Comparison of ENCODE assay signal across 1 cellular context in genomic region chr17:81912441-81913309, GRCh38.
TF ChIP-seq lines count a peak whose summit lies in the region.

No MANE protein-coding gene starts in this region.

TF ChIP-seq in WTC11, 78 proteins besides CTCF, POLR2A, EP300 and RAD21:
- no peak for TF ChIP-seq RORB (CRISPR knock-in tag; IDR thresholded peaks at IDR 0.05)
- TF ChIP-seq CREM (CRISPR knock-in tag; IDR thresholded peaks at IDR 0.05), result no peak
- TF ChIP-seq USF1 (CRISPR knock-in tag; IDR thresholded peaks at IDR 0.05), result no peak
- TF ChIP-seq ZNF219 (CRISPR knock-in tag; IDR thresholded peaks at IDR 0.05; ENCODE audit: borderline replicate concordance), result no peak
- no peak for TF ChIP-seq ATF2 (CRISPR knock-in tag; IDR thresholded peaks at IDR 0.05; ENCODE audit: borderline replicate concordance, low read depth)
- no peak for TF ChIP-seq MXD4 (CRISPR knock-in tag; IDR thresholded peaks at IDR 0.05; ENCODE audit: borderline replicate concordance)
- TF ChIP-seq NR1H2 (CRISPR knock-in tag; IDR thresholded peaks at IDR 0.05), result no peak
